Comparison of ENCODE assay signal across 11 cellular contexts in the genomic region with DNA sequence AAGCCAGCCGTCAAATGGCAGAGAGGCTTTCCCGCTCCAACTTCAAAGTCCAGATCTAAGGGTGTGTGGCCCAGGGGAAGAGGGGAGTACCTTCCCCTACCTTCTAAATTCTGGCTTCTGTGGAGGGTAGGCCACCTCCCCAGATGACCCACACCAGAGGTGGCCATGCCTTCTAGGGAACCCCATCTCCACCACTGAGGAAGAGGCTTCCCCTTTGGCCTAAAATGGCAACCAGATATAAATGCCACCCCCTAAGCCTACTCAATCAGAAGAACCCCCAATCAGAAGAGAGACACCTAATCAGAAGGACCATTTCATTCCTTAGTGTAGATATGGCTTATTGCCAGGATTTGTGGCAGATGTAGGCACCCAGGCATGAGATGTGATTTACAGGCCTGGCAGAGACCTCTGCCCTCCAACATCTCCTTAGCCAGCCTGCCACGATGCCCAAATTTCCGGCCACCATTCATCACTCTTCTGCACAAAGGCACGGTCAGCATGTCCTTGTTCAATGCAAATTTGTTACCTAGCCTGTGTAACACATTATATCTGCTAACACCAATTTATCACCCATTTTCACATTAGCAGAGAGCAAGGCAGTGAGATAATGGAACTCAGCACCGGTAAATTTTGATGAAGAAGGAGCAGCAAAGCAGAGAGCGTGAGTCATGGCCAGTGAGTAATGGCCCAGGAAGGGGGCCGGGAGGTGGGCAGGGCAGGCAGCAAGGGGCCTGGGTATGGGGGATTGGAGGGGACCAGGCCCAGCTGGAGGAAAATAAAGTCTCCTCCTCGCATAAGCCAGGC. TPM values are rescaled to one million over a fixed set of nuclear protein-coding genes. Genes with fewer than 3 reads are reported as not detected.
DNase-seq lines count a peak whose midpoint lies in the region; ATAC-seq and TF ChIP-seq lines count a peak whose summit lies in the region.
"Had no signal": no experiment of that assay in that cellular context is flagged by ENCODE, and none has a peak within 500 bp of the region (broad histone marks: within the 10 kb centered on the region; RNA-seq: fewer than 3 reads in every experiment).

No MANE protein-coding gene starts in this region.

- H3K36me3 ChIP-seq in kidney epithelial cell (ENCODE audit: control insufficient read depth, insufficient read depth, low read length), result no peaks in the 10 kb centered on the region
- H3K36me3 ChIP-seq in heart left ventricle, result no peaks in the 10 kb centered on the region
- H3K36me3 ChIP-seq: prostate gland had no signal

- no peak overlapping the region for H3K27ac ChIP-seq in heart left ventricle
- H3K27ac ChIP-seq: prostate gland had no signal

- no peaks in the 10 kb centered on the region for H3K36me3 Mint-ChIP-seq in HFFc6 (ENCODE audit: low read depth)

- no peak for ATAC-seq in HG02588 (IDR thresholded peaks at IDR 0.05; ENCODE audit: unreplicated experiment)
- no peak for ATAC-seq in heart left ventricle
- ATAC-seq: activated T-cell treated with anti-CD3 and anti-CD28 coated beads, Interleukin-2, amount 50 U/mL, for 4 hours had no signal

- no peak for TF ChIP-seq CTCF in HFFc6 (IDR thresholded peaks at IDR 0.05)
- TF ChIP-seq CTCF in kidney epithelial cell (IDR thresholded peaks at IDR 0.05; ENCODE audit: insufficient read depth, low read length, poor library complexity, severe bottlenecking), result no peak
- no peak for TF ChIP-seq CTCF in heart left ventricle (IDR thresholded peaks at IDR 0.05)

- no peaks in the 10 kb centered on the region for H3K9me3 ChIP-seq in heart left ventricle
- H3K9me3 ChIP-seq: prostate gland had no signal

- peaks cover 24% of the 10 kb centered on the region for H3K4me1 Mint-ChIP-seq in HFFc6 (ENCODE audit: low read depth)

- H3K27me3 ChIP-seq in kidney epithelial cell (ENCODE audit: control insufficient read depth, insufficient read depth, low read length) (peaks cover 18% of the 10 kb centered on the region), heart left ventricle (peaks cover 15 to 48% (median 32%) of the 10 kb centered on the region in 9 donors)

- H3K4me3 Mint-ChIP-seq in HFFc6, result peak overlapping the region; percentile 86

- no peaks in the 10 kb centered on the region for H3K9me3 Mint-ChIP-seq in HFFc6
- H3K9me3 Mint-ChIP-seq: activated T-cell treated with anti-CD3 and anti-CD28 coated beads, Interleukin-2, amount 50 U/mL, for 4 hours had no signal

- peaks cover 13% of the 10 kb centered on the region for H3K27me3 Mint-ChIP-seq in HFFc6 (ENCODE audit: insufficient read depth)

- peaks cover 0 to 26% (median 8%) of the 10 kb centered on the region in 12 donors for H3K4me1 ChIP-seq in heart left ventricle
- H3K4me1 ChIP-seq: prostate gland had no signal

- DNase-seq in AG20443 (ENCODE audit: low spot score) (peak; percentile 62), HFFc6 (peak; percentile 49), amniotic epithelial cell (ENCODE audit: low read depth) (peak; percentile 47), kidney epithelial cell (ENCODE audit: low read depth) (peak; percentile 21), iPS-NIHi11 (ENCODE audit: low spot score) (no peak), heart left ventricle (no peak), G401 (ENCODE audit: low spot score) (no peak)
- DNase-seq: activated T-cell treated with anti-CD3 and anti-CD28 coated beads, Interleukin-2, amount 50 U/mL, for 4 hours; glutamatergic neuron had no signal

- TF ChIP-seq POLR2A in heart left ventricle (IDR thresholded peaks at IDR 0.05), result no peak

- intact Hi-C loops in heart left ventricle (cut with DNase I), result loop anchor here in 6 of 10 donors (2.0 to 10.0 kb wide), 7 partner anchors 188 to 388 kb away; no protein-coding TSS in a partner anchor

- in situ Hi-C loops in G401 (cut with HindIII; ENCODE audit: low sequenced_read_pairs), result no loop called here

- WGBS in heart left ventricle, 4 donors, result 78 to 87% (median 78%) methylated on average over 9 of the region's 9 CpGs

- H3K27ac Mint-ChIP-seq in HFFc6, result peak overlapping the region; percentile 90

- H3K4me3 ChIP-seq in kidney epithelial cell (ENCODE audit: low read depth, low read length), result no peak overlapping the region
- H3K4me3 ChIP-seq in heart left ventricle, result no peak overlapping the region
- H3K4me3 ChIP-seq: prostate gland had no signal

RNA-seq across cellular contexts. Expression of a gene that starts 1.2 kb away (rescaled TPM):
- total RNA-seq in HFFc6 (2021; fragmentation: NEBNext Ultra II Directional; extraction: Animal tissue kit (Norgen Biotek cat#: 25700)), result 1 to 10 TPM; 1.5 to 2.3 (median 1.8) TPM
- 4.8 and 5.1 TPM in 2 replicates for total RNA-seq in kidney epithelial cell
- total RNA-seq in heart left ventricle, result under 1 TPM in 4 of 9 donors, not detected in 5; 0.13 to 0.21 (median 0.15) TPM
- under 1 TPM in 1 of 2 donors, not detected in 1; 0.07 TPM for polyA plus RNA-seq in heart left ventricle
- total RNA-seq in G401 (2014; rRNA removed; shearing (Covaris generic)), result 0.80 and 3.7 TPM in 2 replicates

Comparison
In these comparisons a context has a peak if more than half of its experiments do, and no peak if none do; other contexts are left out.
1. DNase-seq: peak in AG20443 (single experiment), HFFc6 (single experiment), amniotic epithelial cell (single experiment) and kidney epithelial cell (single experiment); none in iPS-NIHi11 (single experiment), heart left ventricle (0 of 5) and G401 (single experiment).